Comparison of ENCODE assay signal across 1 cellular context in genomic region chr1:24567792-24568388, GRCh38.
TF ChIP-seq lines count a peak whose summit lies in the region.

No MANE protein-coding gene starts in this region.

TF ChIP-seq in HepG2, 621 proteins besides CTCF, POLR2A, EP300 and RAD21 (continued from another document and continues in another):
- TF ChIP-seq PBX3 (CRISPR knock-in tag; IDR thresholded peaks at IDR 0.05; ENCODE audit: borderline replicate concordance) (no peak), KLF6 (CRISPR knock-in tag; IDR thresholded peaks at IDR 0.05) (no peak), HIC2 (CRISPR knock-in tag; IDR thresholded peaks at IDR 0.05; ENCODE audit: low read depth) (peak; percentile 93), DMAP1 (CRISPR knock-in tag; IDR thresholded peaks at IDR 0.05) (0 out of 2 replicates have a peak, but pooled peaks have one; percentile 31), ATF4 (CRISPR knock-in tag; IDR thresholded peaks at IDR 0.05) (no peak), HHEX (CRISPR knock-in tag; IDR thresholded peaks at IDR 0.05) (0 out of 2 replicates have a peak, but pooled peaks have one; percentile 34), ZNF24 (IDR thresholded peaks at IDR 0.05) (no peak), RBM22 (optimal IDR thresholded peaks at IDR 0.05; ENCODE audit: low read length) (no peak), TFDP2 (CRISPR knock-in tag; IDR thresholded peaks at IDR 0.05) (peak; percentile 63), ZBTB3 (CRISPR knock-in tag; IDR thresholded peaks at IDR 0.05; ENCODE audit: borderline replicate concordance, low read depth) (peak; percentile 97), PPARG (CRISPR knock-in tag; conservative IDR thresholded peaks at IDR 0.05) (peak; percentile 85), ZSCAN31 (CRISPR knock-in tag; IDR thresholded peaks at IDR 0.05; ENCODE audit: low read depth) (peak; percentile 60; the same call in 1 of the 2 replicates), ZNF329 (CRISPR knock-in tag; IDR thresholded peaks at IDR 0.05; ENCODE audit: low read depth) (no peak), DZIP1 (CRISPR knock-in tag; IDR thresholded peaks at IDR 0.05) (no peak; the same call in 1 of the 2 replicates), ZNF143 (CRISPR knock-in tag; IDR thresholded peaks at IDR 0.05) (no peak), ZNF530 (CRISPR knock-in tag; IDR thresholded peaks at IDR 0.05; ENCODE audit: low read depth) (no peak), ZNF547 (CRISPR knock-in tag; IDR thresholded peaks at IDR 0.05) (peak; percentile 74), NKX3-1 (CRISPR knock-in tag; IDR thresholded peaks at IDR 0.05) (0 out of 2 replicates have a peak, but pooled peaks have one; percentile 35), AGO2 (optimal IDR thresholded peaks at IDR 0.05; ENCODE audit: low read depth, low read length) (no peak), SAP130 (CRISPR knock-in tag; IDR thresholded peaks at IDR 0.05; ENCODE audit: low read depth) (peak; percentile 89), SP140L (CRISPR knock-in tag; IDR thresholded peaks at IDR 0.05; ENCODE audit: borderline replicate concordance) (peak; percentile 62; the same call in 1 of the 2 replicates), ZBTB37 (CRISPR knock-in tag; IDR thresholded peaks at IDR 0.05) (no peak), ZFAT (CRISPR knock-in tag; conservative IDR thresholded peaks at IDR 0.05) (no peak), RBFOX2 (IDR thresholded peaks at IDR 0.05; ENCODE audit: low read depth, low read length) (no peak), FUBP1 (CRISPR knock-in tag; IDR thresholded peaks at IDR 0.05; ENCODE audit: borderline replicate concordance) (no peak), BORCS8-MEF2B (CRISPR knock-in tag; IDR thresholded peaks at IDR 0.05) (peak; percentile 75; the same call in 1 of the 2 replicates), GATA4 (IDR thresholded peaks at IDR 0.05; ENCODE audit: borderline replicate concordance, low read depth) (no peak), PHF8 (CRISPR knock-in tag; IDR thresholded peaks at IDR 0.05) (peak; percentile 52; the same call in 1 of the 2 replicates), ATAD3A (CRISPR knock-in tag; IDR thresholded peaks at IDR 0.05) (no peak), BCLAF1 (IDR thresholded peaks at IDR 0.05) (no peak), NR2F6 (IDR thresholded peaks at IDR 0.05) (peak; percentile 83), NR2F6 (CRISPR knock-in tag; IDR thresholded peaks at IDR 0.05) (peak; percentile 87), ZFP37 (CRISPR knock-in tag; IDR thresholded peaks at IDR 0.05; ENCODE audit: borderline replicate concordance) (no peak; the same call in 1 of the 2 replicates), AGO1 (IDR thresholded peaks at IDR 0.05; ENCODE audit: low read depth, low read length, poor library complexity, severe bottlenecking) (no peak), ZNF615 (CRISPR knock-in tag; IDR thresholded peaks at IDR 0.05; ENCODE audit: borderline replicate concordance) (no peak), FOXO1 (CRISPR knock-in tag; IDR thresholded peaks at IDR 0.05) (peak; percentile 89), ZNF34 (CRISPR knock-in tag; IDR thresholded peaks at IDR 0.05; ENCODE audit: borderline replicate concordance) (no peak), ARID4A (CRISPR knock-in tag; IDR thresholded peaks at IDR 0.05; ENCODE audit: borderline replicate concordance) (peak; percentile 66; the same call in 1 of the 2 replicates)
